23 cellular contexts compared by ENCODE assay signal in the genomic region with DNA sequence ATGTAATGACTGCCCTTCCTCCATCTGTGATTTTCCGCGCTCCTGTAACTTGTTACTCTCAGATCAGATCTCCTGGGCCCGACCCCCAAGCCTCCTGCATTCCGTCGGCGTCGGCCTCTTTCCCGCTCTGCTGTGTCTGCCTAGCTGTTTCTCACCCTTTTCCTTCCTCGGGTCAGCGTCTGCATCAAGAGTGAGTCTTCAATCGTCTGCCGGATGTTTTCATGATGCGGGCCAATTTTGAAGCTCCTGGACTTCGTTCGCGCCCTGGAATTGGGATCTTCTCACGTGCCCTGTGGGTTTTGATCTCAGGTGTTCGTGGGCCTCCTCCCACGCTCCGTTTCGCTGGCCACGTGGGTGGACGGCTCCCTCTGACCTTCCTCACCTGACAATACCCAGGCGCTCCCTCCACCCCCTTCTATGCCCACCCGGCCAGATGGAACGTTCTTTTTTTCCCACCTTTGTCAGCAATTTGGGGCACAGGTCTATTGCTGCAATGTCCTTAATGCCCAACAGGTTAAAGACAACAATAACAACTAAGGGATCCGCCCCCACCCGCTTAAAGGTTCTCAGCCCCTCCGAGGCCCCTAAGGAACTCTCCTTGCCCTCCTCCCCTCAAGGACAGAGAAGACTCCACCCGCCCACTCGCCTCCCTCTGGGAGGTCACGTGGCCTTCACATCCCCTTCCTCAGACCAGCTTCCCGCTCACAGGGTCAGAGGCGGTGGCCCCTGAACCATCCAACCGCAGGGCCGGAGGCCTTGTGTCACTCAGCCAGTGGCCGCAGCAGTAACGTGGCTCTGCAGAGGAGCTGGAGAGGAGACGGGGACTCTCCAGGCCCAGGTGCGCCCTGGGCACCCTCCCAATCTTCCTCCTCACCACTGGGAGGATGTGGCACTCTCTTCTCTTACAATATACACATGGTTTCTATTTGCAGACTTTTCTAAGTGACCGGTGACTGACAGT.
DNase-seq lines count a peak whose midpoint lies in the region; ATAC-seq and TF ChIP-seq lines count a peak whose summit lies in the region.
"Had no signal": no experiment of that assay in that cellular context is flagged by ENCODE, and none has a peak within 500 bp of the region (broad histone marks: within the 10 kb centered on the region; RNA-seq: fewer than 3 reads in every experiment).

No MANE protein-coding gene starts in this region.

- H3K4me3 ChIP-seq in BLaER1 (no peak overlapping the region), gastrocnemius medialis (no peak overlapping the region)
- H3K4me3 ChIP-seq: mucosa of descending colon, thoracic aorta had no signal

- peaks cover 41% of the 10 kb centered on the region for H3K4me1 Mint-ChIP-seq in nephron
- no peaks in the 10 kb centered on the region for H3K4me1 Mint-ChIP-seq in activated CD4-positive, alpha-beta T cell treated with anti-CD3 and anti-CD28 coated beads, Interleukin-2, amount 10 ng/mL, durations not matched to agents 24 days and 14 days
- H3K4me1 Mint-ChIP-seq: stimulated activated memory B cell treated with anti-CD40 and anti-IgM and Interleukin-4, amounts not matched to agents 10 μg/mL and 1 μg/mL and 100 μg/mL, for 72 hours had no signal

- in situ Hi-C loops in gastrocnemius medialis (cut with MboI; ENCODE audit: low sequenced_read_pairs in 4 of 4): no loop called here

- H3K36me3 ChIP-seq in BLaER1 (no peaks in the 10 kb centered on the region), gastrocnemius medialis (no peaks in the 10 kb centered on the region)
- H3K36me3 ChIP-seq: thoracic aorta, WERI-Rb-1 had no signal

- H3K27ac ChIP-seq in BLaER1: peak overlapping the region; percentile 37; the same call in 1 of the 2 replicates
- no peak overlapping the region for H3K27ac ChIP-seq in gastrocnemius medialis
- H3K27ac ChIP-seq: thoracic aorta, WERI-Rb-1 had no signal

- H3K4me3 Mint-ChIP-seq in nephron: no peak overlapping the region
- H3K4me3 Mint-ChIP-seq in activated CD4-positive, alpha-beta T cell treated with anti-CD3 and anti-CD28 coated beads, Interleukin-2, amount 10 ng/mL, durations not matched to agents 24 days and 14 days: no peak overlapping the region
- H3K4me3 Mint-ChIP-seq: activated naive CD4-positive, alpha-beta T cell treated with anti-CD3 and anti-CD28 coated beads for 36 hours; stimulated activated memory B cell treated with anti-CD40 and anti-IgM and Interleukin-4, amounts not matched to agents 10 μg/mL and 1 μg/mL and 100 μg/mL, for 72 hours had no signal

- no peaks in the 10 kb centered on the region for H3K27me3 ChIP-seq in BLaER1
- H3K27me3 ChIP-seq in gastrocnemius medialis: peaks cover 21 to 49% (median 45%) of the 10 kb centered on the region in 3 donors

- TF ChIP-seq POLR2A in gastrocnemius medialis (IDR thresholded peaks at IDR 0.05): no peak

- H3K9me3 Mint-ChIP-seq in nephron: peaks cover 4% of the 10 kb centered on the region
- no peaks in the 10 kb centered on the region for H3K9me3 Mint-ChIP-seq in activated CD4-positive, alpha-beta T cell treated with anti-CD3 and anti-CD28 coated beads, Interleukin-2, amount 10 ng/mL, durations not matched to agents 24 days and 14 days
- H3K9me3 Mint-ChIP-seq: activated naive CD4-positive, alpha-beta T cell treated with anti-CD3 and anti-CD28 coated beads for 36 hours; stimulated activated memory B cell treated with anti-CD40 and anti-IgM and Interleukin-4, amounts not matched to agents 10 μg/mL and 1 μg/mL and 100 μg/mL, for 72 hours had no signal

- no peaks in the 10 kb centered on the region for H4K20me1 ChIP-seq in BLaER1

- H3K27ac Mint-ChIP-seq in nephron: peak overlapping the region in 2 of 3 experiments; percentile 40 to 67
- H3K27ac Mint-ChIP-seq in activated CD4-positive, alpha-beta T cell treated with anti-CD3 and anti-CD28 coated beads, Interleukin-2, amount 10 ng/mL, durations not matched to agents 24 days and 14 days: no peak overlapping the region
- H3K27ac Mint-ChIP-seq: activated naive CD4-positive, alpha-beta T cell treated with anti-CD3 and anti-CD28 coated beads for 36 hours; stimulated activated memory B cell treated with anti-CD40 and anti-IgM and Interleukin-4, amounts not matched to agents 10 μg/mL and 1 μg/mL and 100 μg/mL, for 72 hours had no signal

- H3K9me3 ChIP-seq in BLaER1 (no peaks in the 10 kb centered on the region), gastrocnemius medialis (no peaks in the 10 kb centered on the region)
- H3K9me3 ChIP-seq: mucosa of descending colon, SK-N-SH, thoracic aorta had no signal

- 0 out of 2 replicates have a peak overlapping the region, but pooled peaks have one; percentile 17 for H3K9ac ChIP-seq in BLaER1
- H3K9ac ChIP-seq: SK-N-SH had no signal

- DNase-seq in ELF-1 (ENCODE audit: low read depth, low spot score) (peak; percentile 47), dermis blood vessel endothelial cell (peak; percentile 45), gastrocnemius medialis (no peak), HK-2 (ENCODE audit: unreplicated experiment) (no peak)
- no peak for DNase-seq in activated CD4-positive, alpha-beta T cell treated with anti-CD3 and anti-CD28 coated beads, Interleukin-2, amount 10 ng/mL, durations not matched to agents 24 days and 14 days
- DNase-seq: activated CD4-positive, alpha-beta T cell treated with anti-CD3 and anti-CD28 coated beads, Interleukin-2, amount 50 U/mL, for 48 hours; activated naive CD4-positive, alpha-beta T cell treated with anti-CD3 and anti-CD28 coated beads for 36 hours; anterior cingulate cortex; central memory CD4-positive, alpha-beta T cell; DMS79 treated with DMSO at 0.1 percent for 48 hours; erythroblast; KG1; left colon; mucosa of descending colon; NCI-H1694 treated with DMSO at 0.1 percent for 48 hours; nucleus accumbens; SK-N-SH; stimulated activated CD4-positive, alpha-beta T cell treated with anti-CD3 and anti-CD28 coated beads, Interleukin-1b, Interleukin-23, amount 100 ng/mL, for 48 hours; WERI-Rb-1 had no signal

- intact Hi-C loops in activated CD4-positive, alpha-beta T cell treated with anti-CD3 and anti-CD28 coated beads, Interleukin-2, amount 10 ng/mL, durations not matched to agents 24 days and 14 days (cut with micrococcal nuclease): no loop called here
- intact Hi-C loops in gastrocnemius medialis (cut with DNase I; ENCODE audit: low total_unique reads): no loop called here

- TF ChIP-seq CTCF in nephron (IDR thresholded peaks at IDR 0.05; ENCODE audit: unreplicated experiment in 3 of 3): no peak
- TF ChIP-seq CTCF in gastrocnemius medialis (IDR thresholded peaks at IDR 0.05 in 4 of 5, conservative IDR thresholded peaks at IDR 0.05 in 1 of 5): no peak

- H3K36me3 Mint-ChIP-seq in nephron (ENCODE audit: low read depth): no peaks in the 10 kb centered on the region
- no peaks in the 10 kb centered on the region for H3K36me3 Mint-ChIP-seq in activated CD4-positive, alpha-beta T cell treated with anti-CD3 and anti-CD28 coated beads, Interleukin-2, amount 10 ng/mL, durations not matched to agents 24 days and 14 days (ENCODE audit: low read depth)
- H3K36me3 Mint-ChIP-seq: stimulated activated memory B cell treated with anti-CD40 and anti-IgM and Interleukin-4, amounts not matched to agents 10 μg/mL and 1 μg/mL and 100 μg/mL, for 72 hours had no signal

- no peak for ATAC-seq in gastrocnemius medialis
- ATAC-seq: left colon; mucosa of descending colon; stimulated activated memory B cell treated with anti-CD40 and anti-IgM and Interleukin-4, amounts not matched to agents 10 μg/mL and 1 μg/mL and 100 μg/mL, for 72 hours had no signal

- H3K4me1 ChIP-seq in BLaER1 (peaks cover 62% of the 10 kb centered on the region), gastrocnemius medialis (no peaks in the 10 kb centered on the region)

- peaks cover 59% of the 10 kb centered on the region for H3K27me3 Mint-ChIP-seq in nephron (ENCODE audit: low read depth)
- H3K27me3 Mint-ChIP-seq in activated CD4-positive, alpha-beta T cell treated with anti-CD3 and anti-CD28 coated beads, Interleukin-2, amount 10 ng/mL, durations not matched to agents 24 days and 14 days: peaks cover 6% of the 10 kb centered on the region

- H3K4me2 ChIP-seq in BLaER1: peak overlapping the region; percentile 87
- H3K4me2 ChIP-seq: SK-N-SH had no signal

Comparison
In these comparisons a context has a peak if more than half of its experiments do, and no peak if none do; other contexts are left out.
1. DNase-seq: peak in ELF-1 (single experiment) and dermis blood vessel endothelial cell (single experiment); none in activated CD4-positive, alpha-beta T cell treated with anti-CD3 and anti-CD28 coated beads, Interleukin-2, amount 10 ng/mL, durations not matched to agents 24 days and 14 days (single experiment), gastrocnemius medialis (0 of 2) and HK-2 (single experiment).